9 cellular contexts compared by ENCODE assay signal in the genomic region with DNA sequence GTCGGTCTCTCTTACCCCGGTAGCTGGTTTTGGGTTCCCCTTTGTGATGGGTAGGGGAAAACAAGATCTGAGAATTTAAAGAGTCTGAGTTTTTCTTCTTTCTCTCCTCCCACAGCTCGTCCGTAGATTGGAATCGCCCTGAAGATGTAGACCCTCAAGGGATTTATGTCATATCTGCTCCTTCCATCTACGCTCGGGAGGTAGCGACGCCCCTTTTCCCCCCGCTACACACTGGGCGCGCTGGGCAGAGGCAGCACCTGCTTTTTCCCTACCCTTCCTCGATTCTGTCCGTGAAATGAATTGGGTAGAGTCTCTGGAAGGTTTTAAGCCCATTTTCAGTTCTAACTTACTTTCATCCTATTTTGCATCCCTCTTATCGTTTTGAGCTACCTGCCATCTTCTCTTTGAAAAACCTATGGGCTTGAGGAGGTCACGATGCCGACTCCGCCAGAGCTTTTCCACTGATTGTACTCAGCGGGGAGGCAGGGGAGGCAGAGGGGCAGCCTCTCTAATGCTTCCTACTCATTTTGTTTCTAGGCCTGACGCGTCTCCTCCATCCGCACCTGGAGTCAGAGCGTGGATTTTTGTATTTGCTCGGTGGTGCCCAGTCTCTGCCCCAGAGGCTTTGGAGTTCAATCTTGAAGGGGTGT. TPM values are rescaled to one million over a fixed set of nuclear protein-coding genes. Genes with fewer than 3 reads are reported as not detected.
DNase-seq lines count a peak whose midpoint lies in the region; TF ChIP-seq lines count a peak whose summit lies in the region.
"Had no signal": no experiment of that assay in that cellular context is flagged by ENCODE, and none has a peak within 500 bp of the region (broad histone marks: within the 10 kb centered on the region; RNA-seq: fewer than 3 reads in every experiment).

No MANE protein-coding gene starts in this region.

- H3K27me3 ChIP-seq in GM06990 (replicated peaks; ENCODE audit: control insufficient read depth, insufficient read depth, low read length) (no peaks in the 10 kb centered on the region), neural cell (ENCODE audit: insufficient read depth, low read depth, low read length) (peaks cover under 1% of the 10 kb centered on the region)

- no peaks in the 10 kb centered on the region for H3K79me2 ChIP-seq in neural cell (replicated peaks; ENCODE audit: insufficient read depth, low read length)

- no peaks in the 10 kb centered on the region for H3F3A ChIP-seq in neural cell (ENCODE audit: insufficient read depth, low read length, poor library complexity, severe bottlenecking)

- no peaks in the 10 kb centered on the region for H3K9me3 ChIP-seq in neural cell (ENCODE audit: low read length)

- H3K27ac ChIP-seq in coronary artery (no peak overlapping the region), neural cell (ENCODE audit: low read length) (no peak overlapping the region)

- no peak for TF ChIP-seq CTCF in GM06990 (IDR thresholded peaks at IDR 0.05; ENCODE audit: insufficient read depth, low read length, poor library complexity, severe bottlenecking)
- no peak for TF ChIP-seq CTCF in coronary artery (IDR thresholded peaks at IDR 0.05)
- no peak for TF ChIP-seq CTCF in neural cell (IDR thresholded peaks at IDR 0.05; ENCODE audit: poor library complexity, severe bottlenecking)

- DNase-seq in GM06990 (ENCODE audit: extremely low read depth, insufficient read length), result no peak
- DNase-seq in NCI-H748 treated with DMSO at 0.1 percent for 48 hours (lab: John Stamatoyannopoulos, UW), result peak; percentile 63
- DNase-seq in coronary artery (ENCODE audit: low spot score), result no peak
- no peak for DNase-seq in A172 (ENCODE audit: low spot score)
- DNase-seq in NCI-H1436 (lab: John Stamatoyannopoulos, UW), result no peak
- DNase-seq in SIG-M5 (lab: John Stamatoyannopoulos, UW), result no peak
- DNase-seq in ecto neural progenitor cell (ENCODE audit: low spot score), result no peak

- H3K9me2 ChIP-seq in neural cell (ENCODE audit: insufficient read depth, low read length), result no peaks in the 10 kb centered on the region

- TF ChIP-seq RAD21 in neural cell (conservative IDR thresholded peaks at IDR 0.05), result no peak

- H3K4me3 ChIP-seq in GM06990 (replicated peaks; ENCODE audit: low read depth, low read length), result peak overlapping the region; percentile 68
- H3K4me3 ChIP-seq in coronary artery, result peak overlapping the region; percentile 64
- H3K4me3 ChIP-seq in neural cell (ENCODE audit: low read length), result peak overlapping the region; percentile 84

- TF ChIP-seq EP300 in neural cell (conservative IDR thresholded peaks at IDR 0.05; ENCODE audit: poor library complexity, severe bottlenecking), result no peak

- H4K20me1 ChIP-seq in neural cell (ENCODE audit: insufficient read depth), result no peaks in the 10 kb centered on the region

- H2AFZ ChIP-seq in neural cell (ENCODE audit: low read depth, low read length), result peak overlapping the region; percentile 29

- H3K36me3 ChIP-seq in GM06990 (ENCODE audit: control insufficient read depth, insufficient read depth, low read length) (no peaks in the 10 kb centered on the region), neural cell (ENCODE audit: insufficient read depth, low read length) (no peaks in the 10 kb centered on the region)

- H3K9ac ChIP-seq in neural cell (ENCODE audit: low read length), result peak overlapping the region; percentile 65

- peak overlapping the region; percentile 62 for H3K4me2 ChIP-seq in neural cell (ENCODE audit: low read length)

TF ChIP-seq in neural cell, 6 proteins besides CTCF, POLR2A, EP300 and RAD21:
- no peak for TF ChIP-seq EZH2 (IDR thresholded peaks at IDR 0.05; ENCODE audit: borderline replicate concordance, insufficient read depth, low read length, poor library complexity, severe bottlenecking)
- TF ChIP-seq TAF1 (IDR thresholded peaks at IDR 0.05; ENCODE audit: low read depth), result no peak
- no peak for TF ChIP-seq MXI1 (conservative IDR thresholded peaks at IDR 0.05; ENCODE audit: poor library complexity, severe bottlenecking)
- no peak for TF ChIP-seq POLR2AphosphoS5 (IDR thresholded peaks at IDR 0.05)
- TF ChIP-seq SMC3 (conservative IDR thresholded peaks at IDR 0.05; ENCODE audit: poor library complexity), result no peak
- TF ChIP-seq, protein P1, sequence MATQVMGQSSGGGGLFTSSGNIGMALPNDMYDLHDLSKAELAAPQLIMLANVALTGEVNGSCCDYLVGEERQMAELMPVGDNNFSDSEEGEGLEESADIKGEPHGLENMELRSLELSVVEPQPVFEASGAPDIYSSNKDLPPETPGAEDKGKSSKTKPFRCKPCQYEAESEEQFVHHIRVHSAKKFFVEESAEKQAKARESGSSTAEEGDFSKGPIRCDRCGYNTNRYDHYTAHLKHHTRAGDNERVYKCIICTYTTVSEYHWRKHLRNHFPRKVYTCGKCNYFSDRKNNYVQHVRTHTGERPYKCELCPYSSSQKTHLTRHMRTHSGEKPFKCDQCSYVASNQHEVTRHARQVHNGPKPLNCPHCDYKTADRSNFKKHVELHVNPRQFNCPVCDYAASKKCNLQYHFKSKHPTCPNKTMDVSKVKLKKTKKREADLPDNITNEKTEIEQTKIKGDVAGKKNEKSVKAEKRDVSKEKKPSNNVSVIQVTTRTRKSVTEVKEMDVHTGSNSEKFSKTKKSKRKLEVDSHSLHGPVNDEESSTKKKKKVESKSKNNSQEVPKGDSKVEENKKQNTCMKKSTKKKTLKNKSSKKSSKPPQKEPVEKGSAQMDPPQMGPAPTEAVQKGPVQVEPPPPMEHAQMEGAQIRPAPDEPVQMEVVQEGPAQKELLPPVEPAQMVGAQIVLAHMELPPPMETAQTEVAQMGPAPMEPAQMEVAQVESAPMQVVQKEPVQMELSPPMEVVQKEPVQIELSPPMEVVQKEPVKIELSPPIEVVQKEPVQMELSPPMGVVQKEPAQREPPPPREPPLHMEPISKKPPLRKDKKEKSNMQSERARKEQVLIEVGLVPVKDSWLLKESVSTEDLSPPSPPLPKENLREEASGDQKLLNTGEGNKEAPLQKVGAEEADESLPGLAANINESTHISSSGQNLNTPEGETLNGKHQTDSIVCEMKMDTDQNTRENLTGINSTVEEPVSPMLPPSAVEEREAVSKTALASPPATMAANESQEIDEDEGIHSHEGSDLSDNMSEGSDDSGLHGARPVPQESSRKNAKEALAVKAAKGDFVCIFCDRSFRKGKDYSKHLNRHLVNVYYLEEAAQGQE (IDR thresholded peaks at IDR 0.05; ENCODE audit: borderline replicate concordance), result no peak

RNA-seq across cellular contexts. Expression of a gene that starts 7.1 kb away (rescaled TPM):
- 1.3 TPM in 1 of 2 replicates, not detected in the other for polyA plus RNA-seq in neural cell
- polyA minus RNA-seq in neural cell, result not detected in 2 replicates
- total RNA-seq in A172 (2014; rRNA removed; shearing (Covaris generic)), result not detected in 2 replicates
- polyA plus RNA-seq: esophagus had no signal

RNA-seq across cellular contexts. Expression of a gene that starts 9.1 kb away (rescaled TPM):
- polyA plus RNA-seq in neural cell, result 34.4 and 35.5 TPM in 2 replicates
- polyA minus RNA-seq in neural cell, result 8.0 and 8.9 TPM in 2 replicates
- not detected in 2 replicates for total RNA-seq in A172 (2014; rRNA removed; shearing (Covaris generic))

RNA-seq across cellular contexts. Expression of a gene that starts 24.8 kb away (rescaled TPM):
- 32.6 and 36.5 TPM in 2 replicates for polyA plus RNA-seq in neural cell
- 30.7 and 37.3 TPM in 2 replicates for polyA minus RNA-seq in neural cell
- total RNA-seq in A172 (2014; rRNA removed; shearing (Covaris generic)), result 9.4 and 15.8 TPM in 2 replicates

RNA-seq across cellular contexts. Expression of a gene that starts 27.2 kb away (rescaled TPM):
- polyA plus RNA-seq in neural cell, result 64.1 and 66.2 TPM in 2 replicates
- 42.0 and 47.0 TPM in 2 replicates for polyA minus RNA-seq in neural cell
- total RNA-seq in A172 (2014; rRNA removed; shearing (Covaris generic)), result 116 and 127 TPM in 2 replicates

RNA-seq across cellular contexts. Expression of a gene that starts 32.1 kb away (rescaled TPM):
- 45.4 and 47.4 TPM in 2 replicates for polyA plus RNA-seq in neural cell
- polyA minus RNA-seq in neural cell, result 31.6 and 37.7 TPM in 2 replicates
- 29.3 and 34.2 TPM in 2 replicates for total RNA-seq in A172 (2014; rRNA removed; shearing (Covaris generic))
